In genomic region chr22:17370036-17370765, GRCh38 we compare ENCODE assay signal across 8 cellular contexts. TPM values are rescaled to one million over a fixed set of nuclear protein-coding genes. Genes with fewer than 3 reads are reported as not detected.
DNase-seq lines count a peak whose midpoint lies in the region; ATAC-seq and TF ChIP-seq lines count a peak whose summit lies in the region.

No MANE protein-coding gene starts in this region.

- H3K79me2 ChIP-seq in PC-9 (ENCODE audit: low read depth), result no peaks in the 10 kb centered on the region

- intact Hi-C loops in breast epithelium (cut with DNase I; ENCODE audit: low total_unique reads), result no loop called here
- intact Hi-C loops in MCF 10A (cut with micrococcal nuclease), result no loop called here
- intact Hi-C loops in dendritic cell treated with granulocyte-macrophage colony-stimulating factor and Interleukin-4, amounts not matched to agents 40 ng/mL and 50 ng/mL, for 4 days (cut with micrococcal nuclease), result loop anchor here (10.0 kb wide), 1 partner anchor 105 kb away; no protein-coding TSS in a partner anchor
- intact Hi-C loops in vagina (cut with DNase I), result no loop called here
- intact Hi-C loops in PC-9 (cut with micrococcal nuclease; ENCODE audit: unreplicated experiment), result no loop called here

- no peak for DNase-seq in breast epithelium (ENCODE audit: low spot score in 2 of 2)
- DNase-seq in MCF 10A (ENCODE audit: unreplicated experiment), result no peak
- DNase-seq in midbrain (lab: John Stamatoyannopoulos, UW), result peak; percentile 22
- no peak for DNase-seq in vagina (ENCODE audit: extremely low spot score in 2 of 2)
- DNase-seq in KG1 (lab: John Stamatoyannopoulos, UW), result no peak
- no peak for DNase-seq in PC-9

- CTCF ChIA-PET in MCF 10A (lab: Yijun Ruan, JAX) (no interaction called here), PC-9 (lab: Charles Lee) (no interaction called here)

- H3K27me3 Mint-ChIP-seq in MCF 10A (ENCODE audit: insufficient read depth, unreplicated experiment), result peaks cover 47% of the 10 kb centered on the region
- peaks cover 77% of the 10 kb centered on the region for H3K27me3 Mint-ChIP-seq in dendritic cell treated with granulocyte-macrophage colony-stimulating factor and Interleukin-4, amounts not matched to agents 40 ng/mL and 50 ng/mL, for 4 days

- H4K20me1 ChIP-seq in PC-9 (ENCODE audit: insufficient read depth), result no peaks in the 10 kb centered on the region

- POLR2A ChIA-PET in MCF 10A (lab: Yijun Ruan, JAX), result no interaction called here
- POLR2A ChIA-PET in PC-9 (lab: Charles Lee; ENCODE audit: unreplicated experiment), result no interaction called here

- H3K4me2 ChIP-seq in PC-9, result no peak overlapping the region

- no peak for ATAC-seq in HG02885 (IDR thresholded peaks at IDR 0.05; ENCODE audit: poor library complexity, unreplicated experiment)

- no peaks in the 10 kb centered on the region for H3K9me3 ChIP-seq in breast epithelium
- H3K9me3 ChIP-seq in vagina, result no peaks in the 10 kb centered on the region
- no peaks in the 10 kb centered on the region for H3K9me3 ChIP-seq in PC-9 (ENCODE audit: insufficient read depth, low read depth)

- TF ChIP-seq POLR2A in breast epithelium (IDR thresholded peaks at IDR 0.05), result no peak
- TF ChIP-seq POLR2A in vagina (IDR thresholded peaks at IDR 0.05), result no peak

- no peaks in the 10 kb centered on the region for H3K9me3 Mint-ChIP-seq in MCF 10A (ENCODE audit: unreplicated experiment)
- H3K9me3 Mint-ChIP-seq in dendritic cell treated with granulocyte-macrophage colony-stimulating factor and Interleukin-4, amounts not matched to agents 40 ng/mL and 50 ng/mL, for 4 days, result no peaks in the 10 kb centered on the region

- no peak overlapping the region for H2AFZ ChIP-seq in PC-9

- no peaks in the 10 kb centered on the region for H3K36me3 Mint-ChIP-seq in MCF 10A (ENCODE audit: insufficient read depth, unreplicated experiment)
- H3K36me3 Mint-ChIP-seq in dendritic cell treated with granulocyte-macrophage colony-stimulating factor and Interleukin-4, amounts not matched to agents 40 ng/mL and 50 ng/mL, for 4 days (ENCODE audit: low read depth), result no peaks in the 10 kb centered on the region

- H3K27ac ChIP-seq in breast epithelium (no peak overlapping the region), vagina (peak overlapping the region; percentile 45), PC-9 (no peak overlapping the region)

- BruUV-seq in MCF 10A (replicated peaks; lab: Mats Ljungman, UMichigan), result no TSS peak
- BruUV-seq in PC-9 (replicated peaks; lab: Mats Ljungman, UMichigan), result no TSS peak

- H3K4me1 ChIP-seq in breast epithelium (peaks cover 0 to 4% of the 10 kb centered on the region in 2 donors), vagina (peaks cover 22% of the 10 kb centered on the region), PC-9 (replicated peaks; ENCODE audit: insufficient read depth) (no peaks in the 10 kb centered on the region)

- H3K9me2 ChIP-seq in PC-9 (ENCODE audit: insufficient read depth), result no peaks in the 10 kb centered on the region

- H3K4me3 Mint-ChIP-seq in MCF 10A (ENCODE audit: unreplicated experiment), result no peak overlapping the region
- peak overlapping the region; percentile 57 for H3K4me3 Mint-ChIP-seq in dendritic cell treated with granulocyte-macrophage colony-stimulating factor and Interleukin-4, amounts not matched to agents 40 ng/mL and 50 ng/mL, for 4 days

- peaks cover 5% of the 10 kb centered on the region for H3K4me1 Mint-ChIP-seq in MCF 10A (ENCODE audit: insufficient read depth, unreplicated experiment)
- peaks cover 26% of the 10 kb centered on the region for H3K4me1 Mint-ChIP-seq in dendritic cell treated with granulocyte-macrophage colony-stimulating factor and Interleukin-4, amounts not matched to agents 40 ng/mL and 50 ng/mL, for 4 days (ENCODE audit: low read depth)

- TF ChIP-seq CTCF in breast epithelium (IDR thresholded peaks at IDR 0.05), result no peak
- TF ChIP-seq CTCF in MCF 10A (IDR thresholded peaks at IDR 0.05; ENCODE audit: unreplicated experiment), result no peak
- TF ChIP-seq CTCF in vagina (IDR thresholded peaks at IDR 0.05), result no peak
- TF ChIP-seq CTCF in PC-9 (conservative IDR thresholded peaks at IDR 0.05), result no peak

- H3K4me3 ChIP-seq in breast epithelium (peak overlapping the region; percentile 35 to 69 (median 54)), vagina (peak overlapping the region; percentile 43 to 68), PC-9 (no peak overlapping the region)

- no peaks in the 10 kb centered on the region for H3F3A ChIP-seq in PC-9 (ENCODE audit: insufficient read depth, low read depth)

- H3K27me3 ChIP-seq in breast epithelium, result peaks cover 7 to 67% of the 10 kb centered on the region in 2 donors
- no peaks in the 10 kb centered on the region for H3K27me3 ChIP-seq in vagina
- peaks cover 46% of the 10 kb centered on the region for H3K27me3 ChIP-seq in PC-9 (ENCODE audit: insufficient read depth, low read depth)

- H3K27ac Mint-ChIP-seq in MCF 10A (ENCODE audit: low read depth, unreplicated experiment), result no peak overlapping the region
- H3K27ac Mint-ChIP-seq in dendritic cell treated with granulocyte-macrophage colony-stimulating factor and Interleukin-4, amounts not matched to agents 40 ng/mL and 50 ng/mL, for 4 days, result no peak overlapping the region

- H3K36me3 ChIP-seq in breast epithelium, result no peaks in the 10 kb centered on the region
- no peaks in the 10 kb centered on the region for H3K36me3 ChIP-seq in vagina
- H3K36me3 ChIP-seq in PC-9 (ENCODE audit: low read depth), result no peaks in the 10 kb centered on the region

RNA-seq across cellular contexts. Expression of gene CECR2, which starts 0.9 kb away (rescaled TPM):
- under 1 TPM; 0.32 to 0.66 (median 0.44) TPM for total RNA-seq in breast epithelium
- total RNA-seq in MCF 10A (2022), result not detected in 2 replicates
- 0.98 TPM for total RNA-seq in vagina
- total RNA-seq in PC-9 (2021), result not detected in 2 replicates
